In genomic region chr5:1216211-1216917, GRCh38 we compare ENCODE assay signal across 24 cellular contexts. TPM values are rescaled to one million over a fixed set of nuclear protein-coding genes. Genes with fewer than 3 reads are reported as not detected.
"Had no signal": no experiment of that assay in that cellular context is flagged by ENCODE, and none has a peak within 500 bp of the region (broad histone marks: within the 10 kb centered on the region; RNA-seq: fewer than 3 reads in every experiment).

No MANE protein-coding gene starts in this region.

- H3K27ac ChIP-seq: dorsolateral prefrontal cortex, heart right ventricle, parathyroid adenoma, prostate gland, tibial artery, upper lobe of right lung, vagina had no signal

- H3K27me3 ChIP-seq: vagina had no signal

- H3K9ac ChIP-seq: parathyroid adenoma had no signal

- ATAC-seq: esophagus mucosa, heart right ventricle, left ventricle myocardium superior, upper lobe of right lung had no signal

- H3K4me3 ChIP-seq: dorsolateral prefrontal cortex, heart right ventricle, lung, prostate gland, tibial artery, upper lobe of right lung, vagina had no signal

- H3K4me1 ChIP-seq: heart right ventricle, parathyroid adenoma, prostate gland, tibial artery, upper lobe of right lung, vagina had no signal

- H3K79me2 ChIP-seq: parathyroid adenoma had no signal

- DNase-seq: cortex of kidney; dorsolateral prefrontal cortex; effector CD8-positive, alpha-beta T cell; hypothalamus; islet precursor cell; left ventricle myocardium superior; mesendoderm; naive B cell; small intestine; stimulated activated CD4-positive, alpha-beta T cell treated with anti-CD3 and anti-CD28 coated beads, Interleukin-12 subunit alpha, Interleukin-12 subunit beta, amount 100 ng/mL, for 4 hours; stimulated activated naive CD4-positive, alpha-beta T cell treated with Interleukin-2 at 50 U/mL for 16 hours; tibial artery; upper lobe of right lung had no signal

- FAIRE-seq: frontal cortex, small intestine had no signal

- H2AFZ ChIP-seq: parathyroid adenoma had no signal

- H3K9me3 ChIP-seq: prostate gland, tibial artery, upper lobe of right lung, vagina had no signal

- H3K36me3 ChIP-seq: heart right ventricle, prostate gland, tibial artery, upper lobe of right lung, vagina had no signal

RNA-seq across cellular contexts. Expression of gene SLC6A18, which starts 8.8 kb away (rescaled TPM):
- total RNA-seq: dorsolateral prefrontal cortex, esophagus mucosa, fibroblast of lung, frontal cortex, glomerular endothelial cell, heart right ventricle, left ventricle myocardium superior, lung, omental fat pad, prostate gland, temporal lobe, upper lobe of right lung, vagina had no signal
- polyA plus RNA-seq: fibroblast of lung, heart right ventricle, lung had no signal

RNA-seq across cellular contexts. Expression of gene SLC6A19, which starts 15.0 kb away (rescaled TPM):
- total RNA-seq: esophagus mucosa, fibroblast of lung, frontal cortex, glomerular endothelial cell, left ventricle myocardium superior, omental fat pad, upper lobe of right lung, vagina had no signal
- polyA plus RNA-seq: fibroblast of lung, heart right ventricle, lung had no signal
